1 cellular context compared by ENCODE assay signal in the genomic region with DNA sequence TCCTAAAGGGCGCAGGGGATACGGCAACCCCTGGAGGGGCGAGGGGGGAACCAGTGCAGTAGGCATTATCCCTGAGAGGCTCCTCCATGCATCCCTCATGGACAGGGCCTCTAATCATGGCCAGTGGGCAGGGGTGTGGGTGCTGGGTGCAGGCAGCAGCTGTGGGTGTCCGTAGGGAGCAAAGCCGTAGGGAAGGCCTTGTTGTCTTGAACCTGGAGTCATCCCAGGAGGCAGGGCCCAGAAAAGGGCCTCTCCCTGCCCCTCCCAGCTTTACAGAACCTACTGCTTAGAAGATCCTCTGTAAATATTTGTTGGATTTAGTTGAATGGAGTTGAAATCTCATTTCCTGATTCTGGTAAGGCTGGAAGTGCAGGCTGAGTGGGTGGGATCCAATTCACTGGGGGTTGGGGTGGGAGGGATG.
TF ChIP-seq lines count a peak whose summit lies in the region.

No MANE protein-coding gene starts in this region.

TF ChIP-seq in SK-N-SH treated with all-trans-retinoic acid at 6 μM for 48 hours, 23 proteins besides CTCF, POLR2A, EP300 and RAD21 (continued from another document):
- TF ChIP-seq, protein P1, sequence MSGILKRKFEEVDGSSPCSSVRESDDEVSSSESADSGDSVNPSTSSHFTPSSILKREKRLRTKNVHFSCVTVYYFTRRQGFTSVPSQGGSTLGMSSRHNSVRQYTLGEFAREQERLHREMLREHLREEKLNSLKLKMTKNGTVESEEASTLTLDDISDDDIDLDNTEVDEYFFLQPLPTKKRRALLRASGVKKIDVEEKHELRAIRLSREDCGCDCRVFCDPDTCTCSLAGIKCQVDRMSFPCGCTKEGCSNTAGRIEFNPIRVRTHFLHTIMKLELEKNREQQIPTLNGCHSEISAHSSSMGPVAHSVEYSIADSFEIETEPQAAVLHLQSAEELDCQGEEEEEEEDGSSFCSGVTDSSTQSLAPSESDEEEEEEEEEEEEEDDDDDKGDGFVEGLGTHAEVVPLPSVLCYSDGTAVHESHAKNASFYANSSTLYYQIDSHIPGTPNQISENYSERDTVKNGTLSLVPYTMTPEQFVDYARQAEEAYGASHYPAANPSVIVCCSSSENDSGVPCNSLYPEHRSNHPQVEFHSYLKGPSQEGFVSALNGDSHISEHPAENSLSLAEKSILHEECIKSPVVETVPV (CRISPR knock-in tag; IDR thresholded peaks at IDR 0.05): no peak
- TF ChIP-seq TCF4 (CRISPR knock-in tag; IDR thresholded peaks at IDR 0.05; ENCODE audit: borderline replicate concordance) (no peak), ZFP3 (CRISPR knock-in tag; IDR thresholded peaks at IDR 0.05) (no peak), ZNF565 (CRISPR knock-in tag; conservative IDR thresholded peaks at IDR 0.05; ENCODE audit: low read depth) (no peak), ZFP30 (CRISPR knock-in tag; IDR thresholded peaks at IDR 0.05) (no peak)
